ENCODE assay signal across 20 cellular contexts in the genomic region with DNA sequence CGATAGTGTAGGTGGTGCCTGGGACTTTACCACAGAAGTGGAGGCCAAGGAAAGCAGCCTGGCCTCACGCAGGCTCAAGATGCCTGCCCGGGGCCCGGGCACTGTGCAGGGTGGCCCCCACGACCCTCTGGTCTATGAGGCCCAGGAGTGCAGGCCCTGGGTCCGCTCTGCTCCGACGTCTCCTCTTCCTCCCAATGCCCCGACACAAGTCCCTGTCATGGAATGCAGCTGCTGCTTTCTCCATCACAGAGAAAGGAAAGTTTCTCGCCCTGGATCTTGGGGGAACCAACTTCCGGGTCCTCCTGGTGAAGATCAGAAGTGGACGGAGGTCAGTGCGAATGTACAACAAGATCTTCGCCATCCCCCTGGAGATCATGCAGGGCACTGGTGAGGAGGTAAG. TPM values are rescaled to one million over a fixed set of nuclear protein-coding genes. Genes with fewer than 3 reads are reported as not detected.
DNase-seq lines count a peak whose midpoint lies in the region; ATAC-seq, FAIRE-seq and TF ChIP-seq lines count a peak whose summit lies in the region.
"Had no signal": no experiment of that assay in that cellular context is flagged by ENCODE, and none has a peak within 500 bp of the region (broad histone marks: within the 10 kb centered on the region; RNA-seq: fewer than 3 reads in every experiment).

No MANE protein-coding gene starts in this region.

- H2BK20ac ChIP-seq in H1 (ENCODE audit: low read length): no peak overlapping the region

- H3K4me1 ChIP-seq in H1 (replicated peaks in 1 of 4; ENCODE audit: control insufficient read depth in 3 of 4, insufficient read depth in 4 of 4, low read length in 3 of 4) (no peaks in the 10 kb centered on the region; a peak in 1 of 7 replicates), neural progenitor cell (no peaks in the 10 kb centered on the region), psoas muscle (no peaks in the 10 kb centered on the region)
- H3K4me1 ChIP-seq: A549, HAP-1 had no signal

- H3K36me3 Mint-ChIP-seq in neural progenitor cell: no peaks in the 10 kb centered on the region
- no peaks in the 10 kb centered on the region for H3K36me3 Mint-ChIP-seq in activated CD4-positive, alpha-beta memory T cell treated with anti-CD3 and anti-CD28 coated beads for 36 hours

- intact Hi-C loops in cardiac septum (cut with DNase I): no loop called here
- intact Hi-C loops in left cardiac atrium (cut with DNase I): no loop called here
- intact Hi-C loops in activated CD4-positive, alpha-beta memory T cell treated with anti-CD3 and anti-CD28 coated beads for 36 hours (cut with micrococcal nuclease): no loop called here
- intact Hi-C loops in psoas muscle (cut with DNase I): no loop called here

- CTCF ChIA-PET in H1 (lab: Charles Lee; ENCODE audit: partially characterized antibody): no interaction called here
- CTCF ChIA-PET in activated CD4-positive, alpha-beta memory T cell treated with anti-CD3 and anti-CD28 coated beads for 36 hours (lab: Charles Lee): no interaction called here

- H4K8ac ChIP-seq in H1 (ENCODE audit: extremely low read depth, insufficient read depth, low read length): peak overlapping the region; percentile 58; the same call in 1 of the 2 replicates

- H2BK120ac ChIP-seq in H1 (replicated peaks; ENCODE audit: low read depth, low read length): no peak overlapping the region

- no peak overlapping the region for H3K4me3 Mint-ChIP-seq in neural progenitor cell
- no peak overlapping the region for H3K4me3 Mint-ChIP-seq in activated CD4-positive, alpha-beta memory T cell treated with anti-CD3 and anti-CD28 coated beads for 36 hours
- H3K4me3 Mint-ChIP-seq: CD4-positive, CD25-positive, alpha-beta regulatory T cell; CD8-positive, alpha-beta memory T cell had no signal

- TF ChIP-seq EP300 in H1 (IDR thresholded peaks at IDR 0.05; ENCODE audit: borderline replicate concordance in 1 of 2, low read depth in 2 of 2, low read length in 2 of 2): no peak

- no peak for ATAC-seq in left cardiac atrium
- no peak for ATAC-seq in psoas muscle
- ATAC-seq: A549, GM12878 had no signal

- DNase-seq in cardiac septum (ENCODE audit: low spot score) (peak; percentile 51), left cardiac atrium (no peak), H1 (ENCODE audit: low read depth in 1 of 2, low spot score in 2 of 2) (no peak), neural progenitor cell (ENCODE audit: low spot score) (no peak), psoas muscle (no peak), NCI-H2227 treated with DMSO at 0.1 percent for 48 hours (lab: John Stamatoyannopoulos, UW) (no peak), NCI-H1092 treated with DMSO at 0.1 percent for 48 hours (lab: John Stamatoyannopoulos, UW) (no peak)
- no peak for DNase-seq in activated CD4-positive, alpha-beta memory T cell treated with anti-CD3 and anti-CD28 coated beads for 36 hours
- DNase-seq: AML-193; CD4-positive, CD25-positive, alpha-beta regulatory T cell; CD8-positive, alpha-beta memory T cell; COR-L47; DMS 273 treated with DMSO at 0.1 percent for 48 hours; DMS53; DND-41; EL had no signal

- H2BK12ac ChIP-seq in H1 (ENCODE audit: low read depth, low read length): no peak overlapping the region

- peaks cover 4% of the 10 kb centered on the region for H3K27me3 Mint-ChIP-seq in neural progenitor cell (ENCODE audit: insufficient read depth, low read depth)
- no peaks in the 10 kb centered on the region for H3K27me3 Mint-ChIP-seq in activated CD4-positive, alpha-beta memory T cell treated with anti-CD3 and anti-CD28 coated beads for 36 hours

- no peaks in the 10 kb centered on the region for H3K23me2 ChIP-seq in H1 (ENCODE audit: low read depth, low read length)

- H3K4me1 Mint-ChIP-seq in neural progenitor cell: no peaks in the 10 kb centered on the region
- H3K4me1 Mint-ChIP-seq in activated CD4-positive, alpha-beta memory T cell treated with anti-CD3 and anti-CD28 coated beads for 36 hours (ENCODE audit: low read depth): no peaks in the 10 kb centered on the region
- H3K4me1 Mint-ChIP-seq: CD4-positive, CD25-positive, alpha-beta regulatory T cell; CD8-positive, alpha-beta memory T cell had no signal

- H3K9me3 Mint-ChIP-seq in neural progenitor cell: peaks cover 6% of the 10 kb centered on the region
- H3K9me3 Mint-ChIP-seq in activated CD4-positive, alpha-beta memory T cell treated with anti-CD3 and anti-CD28 coated beads for 36 hours: no peaks in the 10 kb centered on the region
- H3K9me3 Mint-ChIP-seq: CD8-positive, alpha-beta memory T cell had no signal

- TF ChIP-seq POLR2A in H1 (IDR thresholded peaks at IDR 0.05; ENCODE audit: control extremely low read depth in 1 of 2, low read depth in 2 of 2, low read length in 2 of 2): no peak

- no peak overlapping the region for H3K4me3 ChIP-seq in H1 (ENCODE audit: extremely low read depth in 1 of 4, insufficient read depth in 2 of 4, low read depth in 3 of 4, low read length in 4 of 4)
- no peak overlapping the region for H3K4me3 ChIP-seq in neural progenitor cell
- no peak overlapping the region for H3K4me3 ChIP-seq in psoas muscle
- H3K4me3 ChIP-seq: A549, GM12878, HAP-1 had no signal

- H3K36me3 ChIP-seq in H1 (ENCODE audit: control insufficient read depth in 2 of 4, insufficient read depth in 4 of 4, low read length in 3 of 4): no peaks in the 10 kb centered on the region
- no peaks in the 10 kb centered on the region for H3K36me3 ChIP-seq in neural progenitor cell
- no peaks in the 10 kb centered on the region for H3K36me3 ChIP-seq in psoas muscle (ENCODE audit: insufficient read depth in 1 of 2, low read depth in 1 of 2)
- H3K36me3 ChIP-seq: HAP-1 had no signal

- POLR2A ChIA-PET in H1 (lab: Charles Lee; ENCODE audit: partially characterized antibody): no interaction called here
- POLR2A ChIA-PET in activated CD4-positive, alpha-beta memory T cell treated with anti-CD3 and anti-CD28 coated beads for 36 hours (lab: Charles Lee): no interaction called here

- H3K4me2 ChIP-seq in H1 (ENCODE audit: insufficient read depth in 1 of 2, low read depth in 2 of 2, low read length in 2 of 2): no peak overlapping the region
- H3K4me2 ChIP-seq in neural progenitor cell: no peak overlapping the region
- H3K4me2 ChIP-seq: A549 had no signal

- no peak overlapping the region for H3K14ac ChIP-seq in H1 (ENCODE audit: insufficient read length)

- no peak overlapping the region for H2AK5ac ChIP-seq in H1 (ENCODE audit: low read depth, low read length)

- H3K79me1 ChIP-seq in H1 (ENCODE audit: low read depth, low read length): no peaks in the 10 kb centered on the region

- no peaks in the 10 kb centered on the region for H3F3A ChIP-seq in neural progenitor cell (ENCODE audit: low read depth)

- H3K56ac ChIP-seq in H1 (replicated peaks; ENCODE audit: insufficient read length, low read depth, low read length): no peak overlapping the region

- H2BK5ac ChIP-seq in H1 (ENCODE audit: low read depth, low read length): no peak overlapping the region

- H2BK15ac ChIP-seq in H1 (ENCODE audit: low read length): no peak overlapping the region

- FAIRE-seq in H1 (lab: Jason Lieb, UNC): no peak
- FAIRE-seq: A549, GM12878 had no signal

- H3K4ac ChIP-seq in H1 (replicated peaks; ENCODE audit: insufficient read length, low read depth, low read length): no peak overlapping the region

- 82% methylated on average over 13 of the region's 14 CpGs; no CpG with 5 or more reads in 1 of the 2 experiments for WGBS in H1 (ENCODE audit: extremely low coverage in 1 of 2, insufficient coverage in 1 of 2, insufficient read length in 1 of 2, insufficient replicate concordance in 2 of 2, low coverage in 1 of 2, low lambda C conversion rate in 2 of 2, missing lambda C conversion rate in 1 of 2), 2 experiments
- 89 to 93% (median 91%) methylated on average over 14 of the region's 14 CpGs for WGBS in psoas muscle, 3 donors

- H3K27me3 ChIP-seq in H1 (replicated peaks in 1 of 4; ENCODE audit: control insufficient read depth in 3 of 4, extremely low read depth in 1 of 4, insufficient read depth in 3 of 4, low read length in 3 of 4) (no peaks in the 10 kb centered on the region), neural progenitor cell (no peaks in the 10 kb centered on the region), psoas muscle (ENCODE audit: insufficient read depth in 3 of 3, low read length in 2 of 3) (no peaks in the 10 kb centered on the region)

- TF ChIP-seq CTCF in H1 (IDR thresholded peaks at IDR 0.05; ENCODE audit: control extremely low read depth in 1 of 3, insufficient read depth in 1 of 3, low read depth in 1 of 3, low read length in 3 of 3): no peak
- TF ChIP-seq CTCF in neural progenitor cell (IDR thresholded peaks at IDR 0.05): no peak
- TF ChIP-seq CTCF in psoas muscle (IDR thresholded peaks at IDR 0.05): no peak

- TF ChIP-seq RAD21 in H1 (IDR thresholded peaks at IDR 0.05 in 1 of 2, conservative IDR thresholded peaks at IDR 0.05 in 1 of 2; ENCODE audit: low read depth in 2 of 2, low read length in 2 of 2): no peak

- H4K20me1 ChIP-seq in H1 (replicated peaks in 1 of 2; ENCODE audit: control insufficient read depth in 1 of 2, insufficient read depth in 2 of 2, low read length in 2 of 2) (no peaks in the 10 kb centered on the region), neural progenitor cell (ENCODE audit: low read depth) (no peaks in the 10 kb centered on the region)

- no peak overlapping the region for H4K5ac ChIP-seq in H1 (ENCODE audit: insufficient read length, low read depth, low read length)

- no peaks in the 10 kb centered on the region for H3K79me2 ChIP-seq in H1 (ENCODE audit: control insufficient read depth in 1 of 2, insufficient read depth in 2 of 2, low read length in 2 of 2)
- no peaks in the 10 kb centered on the region for H3K79me2 ChIP-seq in neural progenitor cell (ENCODE audit: low read depth)

- H4K91ac ChIP-seq in H1 (replicated peaks; ENCODE audit: insufficient read length, low read length): no peak overlapping the region

- H3K9ac ChIP-seq in H1 (replicated peaks in 1 of 4; ENCODE audit: extremely low read depth in 1 of 4, low read depth in 3 of 4, low read length in 3 of 4): no peak overlapping the region
- no peak overlapping the region for H3K9ac ChIP-seq in neural progenitor cell

- H3K27ac Mint-ChIP-seq in neural progenitor cell: peak overlapping the region; percentile 37
- no peak overlapping the region for H3K27ac Mint-ChIP-seq in activated CD4-positive, alpha-beta memory T cell treated with anti-CD3 and anti-CD28 coated beads for 36 hours
- H3K27ac Mint-ChIP-seq: CD8-positive, alpha-beta memory T cell had no signal

- no peak overlapping the region for H3K23ac ChIP-seq in H1 (ENCODE audit: insufficient read length)

- H3K18ac ChIP-seq in H1 (ENCODE audit: extremely low read depth, low read length): no peak overlapping the region

- H3K27ac ChIP-seq in H1 (ENCODE audit: low read depth, low read length) (no peak overlapping the region), neural progenitor cell (no peak overlapping the region), psoas muscle (no peak overlapping the region)
- H3K27ac ChIP-seq: 22Rv1, A549 had no signal

- H3K9me3 ChIP-seq in H1 (ENCODE audit: insufficient read depth in 2 of 2, low read depth in 1 of 2, low read length in 1 of 2) (no peaks in the 10 kb centered on the region), neural progenitor cell (ENCODE audit: low read depth) (no peaks in the 10 kb centered on the region), psoas muscle (no peaks in the 10 kb centered on the region)
- H3K9me3 ChIP-seq: A549, HAP-1 had no signal

- H2AFZ ChIP-seq in H1 (ENCODE audit: low read length) (0 out of 2 replicates have a peak overlapping the region, but pooled peaks have one; percentile 55), neural progenitor cell (replicated peaks) (peak overlapping the region; percentile 52)

RNA-seq across cellular contexts. Expression of a gene that starts 28.3 kb away (rescaled TPM):
- total RNA-seq in cardiac septum: 315 TPM
- total RNA-seq in left cardiac atrium: 100 to 1,000 TPM; 188 to 274 TPM
- 237 and 247 TPM in 2 replicates for total RNA-seq in H1 (2021; fragmentation: NEBNext Ultra II Directional; extraction: Animal tissue kit (Norgen Biotek cat#: 25700))
- 55.8 and 91.2 TPM in 2 replicates for polyA plus RNA-seq in H1 (2011; rRNA removed)
- polyA plus RNA-seq in H1 (2011; cell fraction: cytosol; rRNA removed): 99.9 TPM
- polyA plus RNA-seq in H1 (2011; cell fraction: nucleus; rRNA removed): 110 TPM
- polyA plus RNA-seq in H1 (2012, experiment 1 of 2): 178 to 213 TPM (median 203 TPM) in 4 replicates
- 65.2 TPM for polyA plus RNA-seq in H1 (2012, experiment 2 of 2)
- 115 TPM for polyA plus RNA-seq in H1 (2013, experiment 1 of 2)
- polyA plus RNA-seq in H1 (2013, experiment 2 of 2): 110 TPM
- 135 and 144 TPM in 2 replicates for polyA minus RNA-seq in H1 (2011; rRNA and poly(A)+ RNA removed)
- 76.1 TPM for polyA minus RNA-seq in H1 (2011; cell fraction: cytosol; rRNA and poly(A)+ RNA removed)
- polyA minus RNA-seq in H1 (2011; cell fraction: nucleus; rRNA and poly(A)+ RNA removed): 44.9 TPM
- 30.1 and 45.8 TPM in 2 replicates for total RNA-seq in neural progenitor cell (ENCODE audit: low replicate concordance)
- total RNA-seq in activated CD4-positive, alpha-beta memory T cell treated with anti-CD3 and anti-CD28 coated beads for 36 hours: 100 to 1,000 TPM; 213 to 220 TPM
- total RNA-seq in psoas muscle: 100 to 1,000 TPM; 212 to 336 (median 261) TPM
- 100 to 1,000 TPM; 134 to 254 (median 216) TPM for polyA plus RNA-seq in psoas muscle

RNA-seq across cellular contexts. Expression of a gene that starts 29.9 kb away (rescaled TPM):
- total RNA-seq in cardiac septum (not detected), left cardiac atrium (under 1 TPM in 1 of 2 donors, not detected in 1; 0.35 TPM), neural progenitor cell (ENCODE audit: low replicate concordance) (0.30 TPM in 1 of 2 replicates, not detected in the other), psoas muscle (not detected)
- total RNA-seq in H1 (2021; fragmentation: NEBNext Ultra II Directional; extraction: Animal tissue kit (Norgen Biotek cat#: 25700)): 0.11 and 0.78 TPM in 2 replicates
- polyA plus RNA-seq in H1 (2011; rRNA removed) (0.05 and 0.12 TPM in 2 replicates), psoas muscle (under 1 TPM in 2 of 3 donors, not detected in 1; 0.03 TPM)
- 0.12 TPM for polyA plus RNA-seq in H1 (2011; cell fraction: cytosol; rRNA removed)
- 0.24 TPM for polyA plus RNA-seq in H1 (2011; cell fraction: nucleus; rRNA removed)
- 0.09 to 0.12 TPM (median 0.12 TPM) in 3 of 4 replicates, not detected in the other for polyA plus RNA-seq in H1 (2012, experiment 1 of 2)
- polyA plus RNA-seq in H1 (2012, experiment 2 of 2): not detected
- polyA plus RNA-seq in H1 (2013, experiment 1 of 2): 0.18 TPM
- polyA plus RNA-seq in H1 (2013, experiment 2 of 2): 0.11 TPM
- polyA minus RNA-seq in H1 (2011; rRNA and poly(A)+ RNA removed): 0.37 TPM in 1 of 2 replicates, not detected in the other
- polyA minus RNA-seq in H1 (2011; cell fraction: cytosol; rRNA and poly(A)+ RNA removed): not detected
- not detected for polyA minus RNA-seq in H1 (2011; cell fraction: nucleus; rRNA and poly(A)+ RNA removed)
- total RNA-seq in activated CD4-positive, alpha-beta memory T cell treated with anti-CD3 and anti-CD28 coated beads for 36 hours: 1 to 10 TPM in 1 of 2 experiments, under 1 TPM in 1; 0.67 to 1.1 TPM
